1 cellular context compared by ENCODE assay signal in genomic region chr5:139649082-139649991, GRCh38.
TF ChIP-seq lines count a peak whose summit lies in the region.

No MANE protein-coding gene starts in this region.

TF ChIP-seq in SK-N-SH, 30 proteins besides CTCF, POLR2A, EP300 and RAD21 (continued from another document):
- TF ChIP-seq REST (IDR thresholded peaks at IDR 0.05; ENCODE audit: low read depth, low read length): no peak
- no peak for TF ChIP-seq RCOR1 (IDR thresholded peaks at IDR 0.05; ENCODE audit: low read length)
- TF ChIP-seq GABPA (IDR thresholded peaks at IDR 0.05; ENCODE audit: low read depth): no peak
- TF ChIP-seq RXRA (IDR thresholded peaks at IDR 0.05; ENCODE audit: borderline replicate concordance, low read depth): no peak
- no peak for TF ChIP-seq NRF1 (IDR thresholded peaks at IDR 0.05; ENCODE audit: low read depth, low read length)
- no peak for TF ChIP-seq FOXJ3 (CRISPR knock-in tag; IDR thresholded peaks at IDR 0.05)
- TF ChIP-seq, protein P1, sequence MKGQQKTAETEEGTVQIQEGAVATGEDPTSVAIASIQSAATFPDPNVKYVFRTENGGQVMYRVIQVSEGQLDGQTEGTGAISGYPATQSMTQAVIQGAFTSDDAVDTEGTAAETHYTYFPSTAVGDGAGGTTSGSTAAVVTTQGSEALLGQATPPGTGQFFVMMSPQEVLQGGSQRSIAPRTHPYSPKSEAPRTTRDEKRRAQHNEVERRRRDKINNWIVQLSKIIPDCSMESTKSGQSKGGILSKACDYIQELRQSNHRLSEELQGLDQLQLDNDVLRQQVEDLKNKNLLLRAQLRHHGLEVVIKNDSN (IDR thresholded peaks at IDR 0.05; ENCODE audit: borderline replicate concordance, low read depth): no peak
- no peak for TF ChIP-seq MEF2A (IDR thresholded peaks at IDR 0.05; ENCODE audit: borderline replicate concordance, low read depth)
- TF ChIP-seq EZH2phosphoT487 (IDR thresholded peaks at IDR 0.05; ENCODE audit: borderline replicate concordance, low read depth): no peak
- TF ChIP-seq, protein P2, sequence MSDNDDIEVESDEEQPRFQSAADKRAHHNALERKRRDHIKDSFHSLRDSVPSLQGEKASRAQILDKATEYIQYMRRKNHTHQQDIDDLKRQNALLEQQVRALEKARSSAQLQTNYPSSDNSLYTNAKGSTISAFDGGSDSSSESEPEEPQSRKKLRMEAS (IDR thresholded peaks at IDR 0.05; ENCODE audit: low read depth): 0 out of 2 replicates have a peak, but pooled peaks have one; percentile 3
- no peak for TF ChIP-seq TAF1 (IDR thresholded peaks at IDR 0.05; ENCODE audit: borderline replicate concordance, low read depth, low read length)
- TF ChIP-seq POLR2AphosphoS5 (IDR thresholded peaks at IDR 0.05; ENCODE audit: low read depth, low read length): no peak
- TF ChIP-seq JUND (IDR thresholded peaks at IDR 0.05): no peak
- no peak; the same call in 1 of the 2 replicates for TF ChIP-seq SMC3 (IDR thresholded peaks at IDR 0.05; ENCODE audit: low read depth, low read length)
- TF ChIP-seq YY1 (IDR thresholded peaks at IDR 0.05; ENCODE audit: low read depth): no peak
- no peak for TF ChIP-seq USF2 (IDR thresholded peaks at IDR 0.05; ENCODE audit: borderline replicate concordance, low read depth, low read length)
- TF ChIP-seq NFIC (IDR thresholded peaks at IDR 0.05; ENCODE audit: borderline replicate concordance): no peak
